In genomic region chr17:61467416-61468262, GRCh38 we compare ENCODE assay signal across 8 cellular contexts. TPM values are rescaled to one million over a fixed set of nuclear protein-coding genes. Genes with fewer than 3 reads are reported as not detected.
A peak's percentile ranks its signal among the peaks of the same experiment; 100 is the strongest.
DNase-seq lines count a peak whose midpoint lies in the region; ATAC-seq lines count a peak whose summit lies in the region.

No MANE protein-coding gene starts in this region.

- DNase-seq in Kasumi-1 (lab: John Stamatoyannopoulos, UW) (peak; percentile 32 to 41), amniotic epithelial cell (ENCODE audit: low read depth) (peak; percentile 23), left colon (peak in 1 of 2 donors; percentile 50), anterior cingulate cortex (lab: John Stamatoyannopoulos, UW) (no peak), NCI-H1930 (lab: John Stamatoyannopoulos, UW) (no peak), hippocampal formation (lab: John Stamatoyannopoulos, UW) (no peak)

- intact Hi-C loops in left colon (cut with DNase I, micrococcal nuclease), result no loop called here

- H3K4me2 ChIP-seq in BLaER1, result peak overlapping the region; percentile 57

- ATAC-seq in left colon (peak; percentile 59), GM21576 (IDR thresholded peaks at IDR 0.05; ENCODE audit: unreplicated experiment) (no peak)

- no peak overlapping the region for H3K27ac ChIP-seq in BLaER1

- H3K27me3 ChIP-seq in BLaER1, result peaks cover 4% of the 10 kb centered on the region; the same call in 1 of the 2 replicates

- no peaks in the 10 kb centered on the region for H3K36me3 ChIP-seq in BLaER1

- no peak overlapping the region for H3K4me3 ChIP-seq in BLaER1

- H3K4me1 ChIP-seq in BLaER1, result peaks cover 17% of the 10 kb centered on the region

- no peaks in the 10 kb centered on the region for H4K20me1 ChIP-seq in BLaER1

- H3K9ac ChIP-seq in BLaER1, result no peak overlapping the region

- H3K9me3 ChIP-seq in BLaER1, result no peaks in the 10 kb centered on the region

RNA-seq across cellular contexts. Expression of gene TBX4, which starts 15.4 kb away (rescaled TPM):
- total RNA-seq in left colon, result not detected

Comparison
In these comparisons a context has a peak if more than half of its experiments do, and no peak if none do; other contexts are left out.
1. DNase-seq: peak in Kasumi-1 (2 of 2) and amniotic epithelial cell (single experiment); none in anterior cingulate cortex (0 of 58), NCI-H1930 (0 of 2) and hippocampal formation (0 of 2).